In genomic region chr7:39614299-39614698, GRCh38 we compare ENCODE assay signal across 14 cellular contexts. TPM values are rescaled to one million over a fixed set of nuclear protein-coding genes. Genes with fewer than 3 reads are reported as not detected.
DNase-seq lines count a peak whose midpoint lies in the region; ATAC-seq and TF ChIP-seq lines count a peak whose summit lies in the region.
"Had no signal": no experiment of that assay in that cellular context is flagged by ENCODE, and none has a peak within 500 bp of the region (broad histone marks: within the 10 kb centered on the region; RNA-seq: fewer than 3 reads in every experiment).

No MANE protein-coding gene starts in this region.

- no peaks in the 10 kb centered on the region for H3K36me3 ChIP-seq in SK-N-SH (replicated peaks in 1 of 2; ENCODE audit: control insufficient read depth in 1 of 2, insufficient read depth in 2 of 2, low read length in 1 of 2)
- H3K36me3 ChIP-seq in skeletal muscle satellite cell (ENCODE audit: insufficient read depth, low read length) = no peaks in the 10 kb centered on the region
- H3K36me3 ChIP-seq: BLaER1 treated with 17β-estradiol and CSF1 and Interleukin-3, amounts not matched to agents 10 nM and 100 nM had no signal

- TF ChIP-seq RAD21 in SK-N-SH (IDR thresholded peaks at IDR 0.05; ENCODE audit: low read length) = no peak

- no peak for TF ChIP-seq EP300 in SK-N-SH (IDR thresholded peaks at IDR 0.05; ENCODE audit: borderline replicate concordance in 1 of 2, low read depth in 1 of 2, low read length in 1 of 2)

- H3K4me1 ChIP-seq in SK-N-SH (ENCODE audit: control insufficient read depth in 1 of 2, insufficient read depth in 2 of 2, low read depth in 1 of 2, low read length in 1 of 2) = peaks cover 9 to 41% of the 10 kb centered on the region in 2 experiments
- H3K4me1 ChIP-seq in skeletal muscle satellite cell (ENCODE audit: control insufficient read depth, insufficient read depth, low read length) = peaks cover 49% of the 10 kb centered on the region

- H3K79me2 ChIP-seq in SK-N-SH (ENCODE audit: insufficient read depth) = no peaks in the 10 kb centered on the region

- H3K27ac ChIP-seq in SK-N-SH (ENCODE audit: low read depth in 2 of 2, low read length in 1 of 2) = peak overlapping the region in 1 of 2 experiments; percentile 73; a peak in 3 of 4 replicates
- H3K27ac ChIP-seq: 22Rv1; BLaER1 treated with 17β-estradiol and CSF1 and Interleukin-3, amounts not matched to agents 10 nM and 100 nM had no signal

- CTCF ChIA-PET in SK-N-SH (lab: Yijun Ruan, JAX) = interaction anchor here (1.1 to 2.4 kb wide), 4 partner anchors 8 to 60 kb away, joined by 3 to 12 read pairs (median 6); partner anchors contain the start of gene RALA

- no peaks in the 10 kb centered on the region for H3K9me3 Mint-ChIP-seq in endothelial cell (ENCODE audit: unreplicated experiment)
- H3K9me3 Mint-ChIP-seq: IgD-negative memory B cell had no signal

- TF ChIP-seq CTCF in SK-N-SH (IDR thresholded peaks at IDR 0.05) (no peak), endothelial cell (IDR thresholded peaks at IDR 0.05; ENCODE audit: unreplicated experiment) (no peak)

- no peaks in the 10 kb centered on the region for H3K9me2 ChIP-seq in SK-N-SH

- peaks cover 33% of the 10 kb centered on the region for H3F3A ChIP-seq in SK-N-SH (replicated peaks; ENCODE audit: insufficient read depth)

- peak overlapping the region; percentile 85 for H3K27ac Mint-ChIP-seq in endothelial cell (ENCODE audit: unreplicated experiment)
- H3K27ac Mint-ChIP-seq: IgD-negative memory B cell had no signal

- peaks cover 1% of the 10 kb centered on the region for H3K27me3 Mint-ChIP-seq in endothelial cell (ENCODE audit: unreplicated experiment)

- no peaks in the 10 kb centered on the region for H4K20me1 ChIP-seq in SK-N-SH (ENCODE audit: insufficient read depth)
- H4K20me1 ChIP-seq: BLaER1 treated with 17β-estradiol and CSF1 and Interleukin-3, amounts not matched to agents 10 nM and 100 nM had no signal

- H3K9ac ChIP-seq in SK-N-SH (no peak overlapping the region; the same call in 1 of the 2 replicates), skeletal muscle satellite cell (ENCODE audit: low read depth, low read length) (no peak overlapping the region)
- H3K9ac ChIP-seq: BLaER1 treated with 17β-estradiol and CSF1 and Interleukin-3, amounts not matched to agents 10 nM and 100 nM had no signal

- H2AFZ ChIP-seq in SK-N-SH (ENCODE audit: low read depth) = no peak overlapping the region

- POLR2A ChIA-PET in SK-N-SH (lab: Yijun Ruan, JAX) = interaction anchor here (1.5 kb wide), 1 partner anchor 8 kb away, joined by 10 read pairs; the partner anchor contains the start of gene RALA

- 97% methylated on average over 2 of the region's 2 CpGs for WGBS in SK-N-SH (ENCODE audit: low lambda C conversion rate)

- ATAC-seq in SK-N-SH treated with all-trans-retinoic acid at 6 μM for 48 hours = no peak

- H3K27me3 ChIP-seq in SK-N-SH (ENCODE audit: insufficient read depth) (no peaks in the 10 kb centered on the region), skeletal muscle satellite cell (ENCODE audit: control insufficient read depth, insufficient read depth, low read length) (no peaks in the 10 kb centered on the region)

- peaks cover 38% of the 10 kb centered on the region for H3K4me1 Mint-ChIP-seq in endothelial cell (ENCODE audit: unreplicated experiment)

- H3K9me3 ChIP-seq in SK-N-SH (no peaks in the 10 kb centered on the region), skeletal muscle satellite cell (replicated peaks; ENCODE audit: low read length) (no peaks in the 10 kb centered on the region)

- no peak overlapping the region for H3K4me3 Mint-ChIP-seq in endothelial cell (ENCODE audit: unreplicated experiment)
- H3K4me3 Mint-ChIP-seq: CD4-positive, CD25-positive, alpha-beta regulatory T cell; IgD-negative memory B cell had no signal

- no peaks in the 10 kb centered on the region for H3K36me3 Mint-ChIP-seq in endothelial cell (ENCODE audit: low read depth, unreplicated experiment)
- H3K36me3 Mint-ChIP-seq: CD4-positive, CD25-positive, alpha-beta regulatory T cell had no signal

- DNase-seq in SK-N-SH = no peak
- peak; percentile 46 for DNase-seq in OCI-M1 (lab: John Stamatoyannopoulos, UW)
- no peak for DNase-seq in endothelial cell (ENCODE audit: low spot score)
- no peak for DNase-seq in NCI-H1092 (lab: John Stamatoyannopoulos, UW)
- DNase-seq in T-helper 9 cell = no peak
- no peak for DNase-seq in AG08395 (ENCODE audit: low spot score)
- DNase-seq: CD4-positive, CD25-positive, alpha-beta regulatory T cell; DMS53; GF-D8 had no signal

- H3K4me2 ChIP-seq in SK-N-SH (peak overlapping the region; percentile 42), skeletal muscle satellite cell (ENCODE audit: low read length) (peak overlapping the region; percentile 16)
- H3K4me2 ChIP-seq: BLaER1 treated with 17β-estradiol and CSF1 and Interleukin-3, amounts not matched to agents 10 nM and 100 nM had no signal

- H3K4me3 ChIP-seq in SK-N-SH (ENCODE audit: low read depth in 2 of 2, low read length in 1 of 2) (no peak overlapping the region), skeletal muscle satellite cell (ENCODE audit: low read length) (no peak overlapping the region)
- H3K4me3 ChIP-seq: BLaER1 treated with 17β-estradiol and CSF1 and Interleukin-3, amounts not matched to agents 10 nM and 100 nM had no signal

TF ChIP-seq in SK-N-SH, 30 proteins besides CTCF, POLR2A, EP300 and RAD21 (continues in another document):
- TF ChIP-seq IRF3 (IDR thresholded peaks at IDR 0.05; ENCODE audit: low read depth, low read length) = no peak
- TF ChIP-seq TEAD4 (IDR thresholded peaks at IDR 0.05; ENCODE audit: borderline replicate concordance, insufficient read depth) = no peak
- no peak for TF ChIP-seq MAX (IDR thresholded peaks at IDR 0.05; ENCODE audit: low read depth)
- no peak for TF ChIP-seq RCOR1 (IDR thresholded peaks at IDR 0.05; ENCODE audit: low read length)
- no peak for TF ChIP-seq ELF1 (IDR thresholded peaks at IDR 0.05)
- no peak for TF ChIP-seq TCF12 (IDR thresholded peaks at IDR 0.05)

TF ChIP-seq in SK-N-SH treated with all-trans-retinoic acid at 6 μM for 48 hours, 23 proteins besides CTCF, POLR2A, EP300 and RAD21 (continues in another document):
- TF ChIP-seq CREB5 (CRISPR knock-in tag; IDR thresholded peaks at IDR 0.05; ENCODE audit: low read depth) (no peak), TOX (CRISPR knock-in tag; IDR thresholded peaks at IDR 0.05; ENCODE audit: borderline replicate concordance) (no peak), ZFP3 (CRISPR knock-in tag; IDR thresholded peaks at IDR 0.05) (no peak), ZFP30 (CRISPR knock-in tag; IDR thresholded peaks at IDR 0.05) (no peak), RARB (CRISPR knock-in tag; IDR thresholded peaks at IDR 0.05) (no peak), PATZ1 (CRISPR knock-in tag; IDR thresholded peaks at IDR 0.05; ENCODE audit: borderline replicate concordance) (no peak), ISL1 (CRISPR knock-in tag; IDR thresholded peaks at IDR 0.05) (no peak), BACH2 (CRISPR knock-in tag; IDR thresholded peaks at IDR 0.05; ENCODE audit: borderline replicate concordance) (no peak), CSRNP3 (CRISPR knock-in tag; IDR thresholded peaks at IDR 0.05) (no peak), TCF4 (CRISPR knock-in tag; IDR thresholded peaks at IDR 0.05; ENCODE audit: borderline replicate concordance) (no peak)

RNA-seq across cellular contexts. Expression of gene RALA, which starts 9.1 kb away (rescaled TPM):
- 29.0 and 37.4 TPM in 2 replicates for polyA plus RNA-seq in SK-N-SH (2012; rRNA removed)
- polyA plus RNA-seq in SK-N-SH (2012; cell fraction: cytosol; rRNA removed) = 44.9 and 56.9 TPM in 2 replicates
- 10.1 and 17.6 TPM in 2 replicates for polyA plus RNA-seq in SK-N-SH (2012; cell fraction: nucleus; rRNA removed)
- total RNA-seq in endothelial cell (ENCODE audit: unreplicated experiment) = 202 TPM
- 20.1 and 25.3 TPM in 2 replicates for total RNA-seq in skeletal muscle satellite cell (2012; rRNA removed)

RNA-seq across cellular contexts. Expression of gene YAE1, which starts 48.1 kb away (rescaled TPM):
- 30.7 and 39.8 TPM in 2 replicates for polyA plus RNA-seq in SK-N-SH (2012; rRNA removed)
- polyA plus RNA-seq in SK-N-SH (2012; cell fraction: cytosol; rRNA removed) = 42.8 and 60.8 TPM in 2 replicates
- polyA plus RNA-seq in SK-N-SH (2012; cell fraction: nucleus; rRNA removed) = 21.6 and 31.7 TPM in 2 replicates
- total RNA-seq in endothelial cell (ENCODE audit: unreplicated experiment) = 13.4 TPM
- total RNA-seq in skeletal muscle satellite cell (2012; rRNA removed) = 27.1 and 28.1 TPM in 2 replicates
